Comparison of ENCODE assay signal across 13 cellular contexts in genomic region chr16:9124444-9124843, GRCh38. TPM values are rescaled to one million over a fixed set of nuclear protein-coding genes. Genes with fewer than 3 reads are reported as not detected.
A peak's percentile ranks its signal among the peaks of the same experiment; 100 is the strongest.
DNase-seq lines count a peak whose midpoint lies in the region; TF ChIP-seq lines count a peak whose summit lies in the region.
"Had no signal": no experiment of that assay in that cellular context is flagged by ENCODE, and none has a peak within 500 bp of the region (broad histone marks: within the 10 kb centered on the region; RNA-seq: fewer than 3 reads in every experiment).

No MANE protein-coding gene starts in this region.

- H3K4me1 Mint-ChIP-seq in activated CD4-positive, alpha-beta T cell treated with anti-CD3 and anti-CD28 coated beads, Interleukin-2, amount 10 ng/mL, durations not matched to agents 24 days and 14 days: peaks cover 45% of the 10 kb centered on the region
- H3K4me1 Mint-ChIP-seq in Calu3 (ENCODE audit: low read depth, unreplicated experiment) (peaks cover 51% of the 10 kb centered on the region), neural progenitor cell (peaks cover 20% of the 10 kb centered on the region)
- peaks cover 71% of the 10 kb centered on the region for H3K4me1 Mint-ChIP-seq in activated naive CD8-positive, alpha-beta T cell treated with anti-CD3 and anti-CD28 coated beads for 36 hours

- peak overlapping the region; percentile 48 for H3K27ac Mint-ChIP-seq in activated CD4-positive, alpha-beta T cell treated with anti-CD3 and anti-CD28 coated beads, Interleukin-2, amount 10 ng/mL, durations not matched to agents 24 days and 14 days
- H3K27ac Mint-ChIP-seq in Calu3 (ENCODE audit: unreplicated experiment) (peak overlapping the region; percentile 73), neural progenitor cell (peak overlapping the region; percentile 10)
- H3K27ac Mint-ChIP-seq in activated naive CD8-positive, alpha-beta T cell treated with anti-CD3 and anti-CD28 coated beads for 36 hours: peak overlapping the region; percentile 68

- H3K9me3 ChIP-seq in neural progenitor cell (ENCODE audit: low read depth): no peaks in the 10 kb centered on the region
- no peaks in the 10 kb centered on the region for H3K9me3 ChIP-seq in tibial artery

- H3K4me2 ChIP-seq in neural progenitor cell: no peak overlapping the region

- H3K27ac ChIP-seq in neural progenitor cell: no peak overlapping the region
- no peak overlapping the region for H3K27ac ChIP-seq in tibial artery

- H3K9me3 Mint-ChIP-seq in activated CD4-positive, alpha-beta T cell treated with anti-CD3 and anti-CD28 coated beads, Interleukin-2, amount 10 ng/mL, durations not matched to agents 24 days and 14 days: no peaks in the 10 kb centered on the region
- H3K9me3 Mint-ChIP-seq in Calu3 (ENCODE audit: low read depth, unreplicated experiment): no peaks in the 10 kb centered on the region
- H3K9me3 Mint-ChIP-seq in activated naive CD8-positive, alpha-beta T cell treated with anti-CD3 and anti-CD28 coated beads for 36 hours: no peaks in the 10 kb centered on the region
- no peaks in the 10 kb centered on the region for H3K9me3 Mint-ChIP-seq in neural progenitor cell
- H3K9me3 Mint-ChIP-seq: stimulated activated effector memory CD8-positive, alpha-beta T cell treated with anti-CD3 and anti-CD28 coated beads, Interleukin-12 subunit alpha, Interleukin-12 subunit beta, amount 100 ng/mL, for 72 hours had no signal

- H2AFZ ChIP-seq in neural progenitor cell (replicated peaks): no peak overlapping the region

- peaks cover 48% of the 10 kb centered on the region for H4K20me1 ChIP-seq in neural progenitor cell (ENCODE audit: low read depth)

- intact Hi-C loops in activated CD4-positive, alpha-beta T cell treated with anti-CD3 and anti-CD28 coated beads, Interleukin-2, amount 10 ng/mL, durations not matched to agents 24 days and 14 days (cut with micrococcal nuclease): no loop called here
- intact Hi-C loops in Calu3 (cut with micrococcal nuclease; ENCODE audit: unreplicated experiment): no loop called here
- intact Hi-C loops in tibial artery (cut with DNase I; ENCODE audit: low total_unique reads): no loop called here

- H3K36me3 ChIP-seq in neural progenitor cell (peaks cover 4% of the 10 kb centered on the region), tibial artery (peaks cover 0 to 26% (median 22%) of the 10 kb centered on the region in 3 donors)

- no peaks in the 10 kb centered on the region for H3F3A ChIP-seq in neural progenitor cell (ENCODE audit: low read depth)

- H3K4me3 Mint-ChIP-seq in activated CD4-positive, alpha-beta T cell treated with anti-CD3 and anti-CD28 coated beads, Interleukin-2, amount 10 ng/mL, durations not matched to agents 24 days and 14 days: no peak overlapping the region
- peak overlapping the region; percentile 62 for H3K4me3 Mint-ChIP-seq in Calu3 (ENCODE audit: low read depth, unreplicated experiment)
- H3K4me3 Mint-ChIP-seq in activated naive CD8-positive, alpha-beta T cell treated with anti-CD3 and anti-CD28 coated beads for 36 hours: no peak overlapping the region
- H3K4me3 Mint-ChIP-seq in neural progenitor cell: no peak overlapping the region
- H3K4me3 Mint-ChIP-seq: stimulated activated effector memory CD8-positive, alpha-beta T cell treated with anti-CD3 and anti-CD28 coated beads, Interleukin-12 subunit alpha, Interleukin-12 subunit beta, amount 100 ng/mL, for 72 hours had no signal

- no peaks in the 10 kb centered on the region for H3K27me3 Mint-ChIP-seq in activated CD4-positive, alpha-beta T cell treated with anti-CD3 and anti-CD28 coated beads, Interleukin-2, amount 10 ng/mL, durations not matched to agents 24 days and 14 days
- H3K27me3 Mint-ChIP-seq in Calu3 (ENCODE audit: unreplicated experiment) (no peaks in the 10 kb centered on the region), neural progenitor cell (ENCODE audit: insufficient read depth, low read depth) (peaks cover 2% of the 10 kb centered on the region)
- H3K27me3 Mint-ChIP-seq in activated naive CD8-positive, alpha-beta T cell treated with anti-CD3 and anti-CD28 coated beads for 36 hours: no peaks in the 10 kb centered on the region

- no peak for TF ChIP-seq CTCF in Calu3 (IDR thresholded peaks at IDR 0.05; ENCODE audit: unreplicated experiment)
- no peak for TF ChIP-seq CTCF in neural progenitor cell (IDR thresholded peaks at IDR 0.05)
- no peak for TF ChIP-seq CTCF in tibial artery (IDR thresholded peaks at IDR 0.05)

- no peak for DNase-seq in activated CD4-positive, alpha-beta T cell treated with anti-CD3 and anti-CD28 coated beads, Interleukin-2, amount 10 ng/mL, durations not matched to agents 24 days and 14 days
- no peak for DNase-seq in activated CD4-positive, alpha-beta T cell treated with anti-CD3 and anti-CD28 coated beads, Interleukin-2, amount 50 U/mL, for 1 hour
- DNase-seq in Calu3 (no peak), neural progenitor cell (ENCODE audit: low spot score) (no peak), nucleus accumbens (lab: John Stamatoyannopoulos, UW) (no peak), tibial artery (no peak), MV-4-11 (lab: John Stamatoyannopoulos, UW) (no peak)
- DNase-seq in activated naive CD8-positive, alpha-beta T cell treated with anti-CD3 and anti-CD28 coated beads for 36 hours: no peak
- DNase-seq: NCI-H1048, NCI-H2171 treated with DMSO at 0.1 percent for 48 hours, occipital lobe, T-helper 1 cell had no signal

- H3K27me3 ChIP-seq in neural progenitor cell (no peaks in the 10 kb centered on the region), tibial artery (no peaks in the 10 kb centered on the region)

- H3K4me1 ChIP-seq in neural progenitor cell (no peaks in the 10 kb centered on the region), tibial artery (peaks cover 0 to 70% (median 46%) of the 10 kb centered on the region in 4 donors)

- H3K79me2 ChIP-seq in neural progenitor cell (ENCODE audit: low read depth): peaks cover 41% of the 10 kb centered on the region

- no peak overlapping the region for H3K4me3 ChIP-seq in neural progenitor cell
- H3K4me3 ChIP-seq in tibial artery: no peak overlapping the region

- H3K9ac ChIP-seq in neural progenitor cell: no peak overlapping the region

- no TSS peak for BruUV-seq in Calu3 (replicated peaks; lab: Mats Ljungman, UMichigan)

- CTCF ChIA-PET in Calu3 (lab: Charles Lee): interaction anchor here (0.8 kb wide), 1 partner anchor 28 kb away, joined by 6 read pairs; no protein-coding TSS in a partner anchor

- H3K36me3 Mint-ChIP-seq in activated CD4-positive, alpha-beta T cell treated with anti-CD3 and anti-CD28 coated beads, Interleukin-2, amount 10 ng/mL, durations not matched to agents 24 days and 14 days (ENCODE audit: low read depth): peaks cover 32% of the 10 kb centered on the region
- H3K36me3 Mint-ChIP-seq in Calu3 (ENCODE audit: insufficient read depth, unreplicated experiment) (peaks cover 73% of the 10 kb centered on the region), neural progenitor cell (peaks cover 19% of the 10 kb centered on the region)
- peaks cover 43% of the 10 kb centered on the region for H3K36me3 Mint-ChIP-seq in activated naive CD8-positive, alpha-beta T cell treated with anti-CD3 and anti-CD28 coated beads for 36 hours

RNA-seq across cellular contexts. Expression of gene HAPSTR1, which starts 33.0 kb away (rescaled TPM):
- 53.4 and 54.2 TPM in 2 replicates for total RNA-seq in activated CD4-positive, alpha-beta T cell treated with anti-CD3 and anti-CD28 coated beads, Interleukin-2, amount 10 ng/mL, durations not matched to agents 24 days and 14 days
- 57.1 and 59.6 TPM in 2 replicates for total RNA-seq in Calu3 (2022)
- 10 to 100 TPM; 64.5 to 65.5 TPM for total RNA-seq in activated naive CD8-positive, alpha-beta T cell treated with anti-CD3 and anti-CD28 coated beads for 36 hours
- total RNA-seq in neural progenitor cell (ENCODE audit: low replicate concordance): 64.2 and 77.3 TPM in 2 replicates

Comparison
In these comparisons a context has a peak if more than half of its experiments do, and no peak if none do; other contexts are left out.
1. H3K27ac Mint-ChIP-seq: peak in every context shown above with its lines; median percentile 73 in Calu3; 68 in activated naive CD8-positive, alpha-beta T cell treated with anti-CD3 and anti-CD28 coated beads for 36 hours; 48 in activated CD4-positive, alpha-beta T cell treated with anti-CD3 and anti-CD28 coated beads, Interleukin-2, amount 10 ng/mL, durations not matched to agents 24 days and 14 days; 10 in neural progenitor cell.